11 cellular contexts compared by ENCODE assay signal in genomic region chr20:25258828-25259227, GRCh38.
"Had no signal": no experiment of that assay in that cellular context is flagged by ENCODE, and none has a peak within 500 bp of the region (broad histone marks: within the 10 kb centered on the region; RNA-seq: fewer than 3 reads in every experiment).

No MANE protein-coding gene starts in this region.

- H3K27ac ChIP-seq: esophagus squamous epithelium, thyroid gland, uterus had no signal

- ATAC-seq: activated CD4-positive, CD25-positive, alpha-beta regulatory T cell treated with anti-CD3 and anti-CD28 coated beads, Interleukin-2, amount 50 U/mL, for 24 hours; left lobe of liver had no signal

- H3K9me3 ChIP-seq: esophagus squamous epithelium, thyroid gland, uterus had no signal

- H3K4me3 Mint-ChIP-seq: nephron had no signal

- DNase-seq: activated CD4-positive, alpha-beta T cell treated with anti-CD3 and anti-CD28 coated beads, Interleukin-2, amount 50 U/mL, for 4 hours; activated effector memory CD4-positive, alpha-beta T cell treated with Interleukin-2 at 50 U/mL for 16 hours; esophagus squamous epithelium; foreskin fibroblast; stimulated activated CD4-positive, alpha-beta T cell treated with anti-CD3 and anti-CD28 coated beads, Interleukin-15, amount 100 ng/mL, for 24 hours; stimulated activated CD4-positive, alpha-beta T cell treated with anti-CD3 and anti-CD28 coated beads, Interleukin-4, amount 100 ng/mL, for 24 hours; thyroid gland; uterus had no signal

- H3K27ac Mint-ChIP-seq: nephron had no signal

- H3K36me3 ChIP-seq: uterus had no signal

- H3K27me3 ChIP-seq: esophagus squamous epithelium, thyroid gland, uterus had no signal

- H3K4me3 ChIP-seq: esophagus squamous epithelium, thyroid gland, uterus had no signal

- H3K4me1 ChIP-seq: uterus had no signal
